ENCODE assay signal across 14 cellular contexts in the genomic region with DNA sequence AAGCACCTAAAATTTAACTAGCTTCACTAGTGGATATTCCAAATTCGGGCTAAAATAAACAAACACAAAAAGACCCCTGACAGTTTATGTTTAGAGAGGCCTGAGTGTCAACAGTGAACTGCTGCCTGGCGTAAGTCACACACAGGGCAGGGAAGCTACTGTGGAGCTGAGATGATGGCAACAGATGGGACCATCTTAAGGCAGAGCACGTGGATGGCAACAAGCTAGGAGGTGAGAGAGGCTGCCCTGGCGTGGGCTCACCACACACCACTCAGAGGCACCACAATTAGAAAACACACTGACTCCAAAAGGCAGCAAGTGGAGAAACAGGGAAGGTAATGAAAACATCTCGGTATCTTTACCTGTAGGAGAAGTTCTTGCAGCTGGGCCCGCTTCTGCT.
DNase-seq lines count a peak whose midpoint lies in the region; ATAC-seq and TF ChIP-seq lines count a peak whose summit lies in the region.
"Had no signal": no experiment of that assay in that cellular context is flagged by ENCODE, and none has a peak within 500 bp of the region (broad histone marks: within the 10 kb centered on the region; RNA-seq: fewer than 3 reads in every experiment).

No MANE protein-coding gene starts in this region.

- H3K36me3 Mint-ChIP-seq in WTC11 (peaks cover 38% of the 10 kb centered on the region), natural killer cell (no peaks in the 10 kb centered on the region)

- H3K9me3 ChIP-seq in DND-41 (ENCODE audit: insufficient read depth, low read length, severe bottlenecking): no peaks in the 10 kb centered on the region
- no peaks in the 10 kb centered on the region for H3K9me3 ChIP-seq in Karpas-422 (ENCODE audit: low read length)

- H3K4me3 ChIP-seq in DND-41 (ENCODE audit: low read depth in 1 of 2, low read length in 2 of 2): no peak overlapping the region
- H3K4me3 ChIP-seq in Karpas-422 (ENCODE audit: low read length): no peak overlapping the region
- H3K4me3 ChIP-seq: GM12878 had no signal

- DNase-seq in DND-41 (no peak), NCI-H524 (lab: John Stamatoyannopoulos, UW) (peak; percentile 54 to 76), WTC11 (ENCODE audit: low spot score) (no peak), natural killer cell (no peak), NK-92 (lab: John Stamatoyannopoulos, UW; ENCODE audit: unreplicated experiment) (no peak), GM19238 (ENCODE audit: insufficient read length, low spot score) (no peak), Karpas-422 (no peak)
- DNase-seq: CD4-positive, alpha-beta T cell; GOT3; H9 had no signal

- H3K4me2 ChIP-seq in DND-41 (ENCODE audit: insufficient read depth, low read length): no peak overlapping the region
- no peak overlapping the region for H3K4me2 ChIP-seq in Karpas-422 (ENCODE audit: low read depth, low read length, poor library complexity, severe bottlenecking)

- H3K27ac Mint-ChIP-seq in WTC11 (no peak overlapping the region), natural killer cell (peak overlapping the region; percentile 22 to 34)
- H3K27ac Mint-ChIP-seq: B cell; CD4-positive, alpha-beta T cell; H9 had no signal

- CTCF ChIA-PET in WTC11 (lab: Charles Lee): no interaction called here

- H3K9ac ChIP-seq in DND-41 (ENCODE audit: low read depth, low read length) (no peak overlapping the region), Karpas-422 (ENCODE audit: low read length) (no peak overlapping the region)

- H3K9me3 Mint-ChIP-seq in WTC11 (no peaks in the 10 kb centered on the region), natural killer cell (no peaks in the 10 kb centered on the region)
- H3K9me3 Mint-ChIP-seq: CD4-positive, alpha-beta T cell; H9; IgD-negative memory B cell had no signal

- POLR2A ChIA-PET in WTC11 (lab: Charles Lee): interaction anchor here (0.5 kb wide), 1 partner anchor 13 kb away, joined by 3 read pairs; no protein-coding TSS in a partner anchor

- H3K4me1 Mint-ChIP-seq in WTC11 (no peaks in the 10 kb centered on the region), natural killer cell (no peaks in the 10 kb centered on the region)
- H3K4me1 Mint-ChIP-seq: B cell, H9, IgD-negative memory B cell had no signal

- intact Hi-C loops in natural killer cell (cut with micrococcal nuclease): no loop called here

- ATAC-seq in DND-41 (ENCODE audit: insufficient read depth, low read depth) (0 out of 3 replicates have a peak, but pooled peaks have one; percentile 22), WTC11 (peak; percentile 32; the same call in 1 of the 2 replicates), natural killer cell (no peak), GM21528 (IDR thresholded peaks at IDR 0.05; ENCODE audit: low FRiP score, unreplicated experiment) (no peak)
- ATAC-seq: GM12878 had no signal

- TF ChIP-seq CTCF in DND-41 (IDR thresholded peaks at IDR 0.05; ENCODE audit: borderline replicate concordance, extremely low read depth, low read length, poor library complexity, severe bottlenecking) (no peak), WTC11 (IDR thresholded peaks at IDR 0.05) (no peak), natural killer cell (IDR thresholded peaks at IDR 0.05) (no peak)

- H2AFZ ChIP-seq in DND-41 (ENCODE audit: low read depth, low read length) (no peak overlapping the region), Karpas-422 (ENCODE audit: low read length) (no peak overlapping the region)

- no peaks in the 10 kb centered on the region for H3K9me2 ChIP-seq in Karpas-422 (replicated peaks; ENCODE audit: insufficient read depth, low read length)

- H3K27ac ChIP-seq in DND-41 (ENCODE audit: low read length): no peak overlapping the region
- no peak overlapping the region for H3K27ac ChIP-seq in Karpas-422 (ENCODE audit: low read length)

- H3K4me3 Mint-ChIP-seq in WTC11 (no peak overlapping the region), natural killer cell (no peak overlapping the region)
- H3K4me3 Mint-ChIP-seq: B cell; CD4-positive, alpha-beta T cell; H9; IgD-negative memory B cell had no signal

- H3K27me3 ChIP-seq in DND-41 (ENCODE audit: insufficient read depth, low read length, poor library complexity): no peaks in the 10 kb centered on the region
- no peaks in the 10 kb centered on the region for H3K27me3 ChIP-seq in Karpas-422 (ENCODE audit: low read length)

- H3K4me1 ChIP-seq in DND-41 (ENCODE audit: insufficient read depth, low read length) (no peaks in the 10 kb centered on the region), Karpas-422 (ENCODE audit: low read length) (no peaks in the 10 kb centered on the region)

- H3K36me3 ChIP-seq in DND-41 (ENCODE audit: insufficient read depth, low read length): peaks cover 79% of the 10 kb centered on the region
- H3K36me3 ChIP-seq in Karpas-422 (ENCODE audit: insufficient read depth, low read length): no peaks in the 10 kb centered on the region

- H3K79me2 ChIP-seq in DND-41 (ENCODE audit: insufficient read depth, low read length): peaks cover 20% of the 10 kb centered on the region
- H3K79me2 ChIP-seq in Karpas-422 (ENCODE audit: low read length): no peaks in the 10 kb centered on the region

- H3K27me3 Mint-ChIP-seq in WTC11 (ENCODE audit: low read depth) (no peaks in the 10 kb centered on the region), natural killer cell (ENCODE audit: low read depth in 2 of 2) (no peaks in the 10 kb centered on the region)
- H3K27me3 Mint-ChIP-seq: B cell; CD4-positive, alpha-beta T cell; IgD-negative memory B cell had no signal

- peaks cover 2% of the 10 kb centered on the region; the same call in 1 of the 2 replicates for H4K20me1 ChIP-seq in DND-41 (ENCODE audit: insufficient read depth, low read length)
- no peaks in the 10 kb centered on the region for H4K20me1 ChIP-seq in Karpas-422 (ENCODE audit: insufficient read depth, low read depth, low read length)

TF ChIP-seq in WTC11, 78 proteins besides CTCF, POLR2A, EP300 and RAD21:
- no peak for TF ChIP-seq GTF2I (CRISPR knock-in tag; conservative IDR thresholded peaks at IDR 0.05)
- no peak for TF ChIP-seq ZBTB21 (CRISPR knock-in tag; IDR thresholded peaks at IDR 0.05; ENCODE audit: borderline replicate concordance)
- no peak for TF ChIP-seq SMAD4 (CRISPR knock-in tag; IDR thresholded peaks at IDR 0.05)
- TF ChIP-seq NFATC4 (CRISPR knock-in tag; IDR thresholded peaks at IDR 0.05): no peak
- TF ChIP-seq OVOL2 (CRISPR knock-in tag; IDR thresholded peaks at IDR 0.05; ENCODE audit: borderline replicate concordance): no peak
TF ChIP-seq in WTC11: peak in this region for 0.

Comparison
In these comparisons a context has a peak if more than half of its experiments do, and no peak if none do; other contexts are left out.
1. ATAC-seq: peak in DND-41 (single experiment) and WTC11 (single experiment); none in natural killer cell (0 of 3) and GM21528 (single experiment).
2. DNase-seq: peak in NCI-H524 (2 of 2); none in DND-41 (single experiment), WTC11 (single experiment), natural killer cell (single experiment), NK-92 (single experiment), GM19238 (single experiment) and Karpas-422 (single experiment).